33 cellular contexts compared by ENCODE assay signal in the genomic region with DNA sequence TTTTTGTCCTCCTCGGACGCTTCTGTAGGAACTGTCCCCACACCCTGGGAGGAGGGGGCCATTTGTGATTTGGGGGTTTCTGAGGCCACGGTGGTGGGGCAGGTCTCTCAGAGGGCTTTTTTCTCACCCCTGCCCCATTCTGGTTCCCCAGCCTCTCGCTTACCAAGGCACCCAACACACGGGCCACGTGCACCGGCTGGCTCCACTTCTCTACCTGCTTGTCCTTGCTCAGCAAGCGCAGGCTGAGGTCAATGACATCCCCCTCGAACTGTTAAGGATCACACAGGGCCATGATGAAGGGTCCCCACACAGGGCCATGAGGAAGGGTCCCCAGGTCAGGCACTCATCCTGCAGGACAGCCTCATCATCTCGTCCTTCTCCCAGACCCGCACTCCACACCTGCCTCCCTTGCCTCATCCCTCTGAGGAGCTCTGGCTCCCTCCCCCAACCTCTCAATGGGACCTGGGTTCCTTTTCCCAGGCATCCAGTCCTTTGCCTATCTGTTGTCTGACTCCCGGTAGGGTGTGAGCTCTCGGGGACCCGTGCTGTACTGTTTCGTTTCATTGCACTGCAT. TPM values are rescaled to one million over a fixed set of nuclear protein-coding genes. Genes with fewer than 3 reads are reported as not detected.
"Had no signal": no experiment of that assay in that cellular context is flagged by ENCODE, and none has a peak within 500 bp of the region (broad histone marks: within the 10 kb centered on the region; RNA-seq: fewer than 3 reads in every experiment).

No MANE protein-coding gene starts in this region.

- H3K36me3 ChIP-seq: ascending aorta, breast epithelium, cardiac muscle cell, colonic mucosa, gastrocnemius medialis, heart left ventricle had no signal

- H3K9me3 ChIP-seq: ascending aorta, breast epithelium, colonic mucosa, gastrocnemius medialis, heart left ventricle had no signal

- ATAC-seq: activated CD4-positive, alpha-beta T cell treated with anti-CD3 and anti-CD28 coated beads for 36 hours; activated CD8-positive, alpha-beta memory T cell treated with anti-CD3 and anti-CD28 coated beads, Interleukin-2, amount 10 ng/mL, durations not matched to agents 7 days and 5 days; activated CD8-positive, alpha-beta T cell treated with anti-CD3 and anti-CD28 coated beads, Interleukin-2, amount 10 ng/mL, durations not matched to agents 7 days and 5 days; activated naive CD4-positive, alpha-beta T cell treated with anti-CD3 and anti-CD28 coated beads, Interleukin-2, amount 50 U/mL, for 72 hours; activated T-cell treated with anti-CD3 and anti-CD28 coated beads, Interleukin-2, amount 50 U/mL, for 72 hours; esophagus mucosa; foreskin keratinocyte; gastrocnemius medialis; heart left ventricle had no signal

- H3K4me3 ChIP-seq: ascending aorta, breast epithelium, cardiac muscle cell, colonic mucosa, dorsolateral prefrontal cortex, gastrocnemius medialis, heart left ventricle had no signal

- H3K27me3 ChIP-seq: ascending aorta, breast epithelium, cardiac muscle cell, colonic mucosa, gastrocnemius medialis had no signal

- H3K4me1 ChIP-seq: ascending aorta, breast epithelium, colonic mucosa, foreskin keratinocyte, gastrocnemius medialis had no signal

- DNase-seq: activated CD4-positive, alpha-beta memory T cell treated with anti-CD3 and anti-CD28 coated beads for 36 hours; activated CD4-positive, alpha-beta T cell treated with anti-CD3 and anti-CD28 coated beads for 36 hours; activated CD4-positive, alpha-beta T cell treated with anti-CD3 and anti-CD28 coated beads, Interleukin-2, amount 10 ng/mL, durations not matched to agents 24 days and 14 days; activated CD4-positive, CD25-positive, alpha-beta regulatory T cell; activated CD4-positive, CD25-positive, alpha-beta regulatory T cell treated with anti-CD3 and anti-CD28 coated beads, Interleukin-2, amount 50 U/mL, for 72 hours; activated CD8-positive, alpha-beta memory T cell treated with anti-CD3 and anti-CD28 coated beads, Interleukin-2, amount 10 ng/mL, durations not matched to agents 7 days and 5 days; activated CD8-positive, alpha-beta memory T cell treated with anti-CD3 and anti-CD28 coated beads, Interleukin-2, amount 50 U/mL, for 4 hours; activated CD8-positive, alpha-beta T cell treated with anti-CD3 and anti-CD28 coated beads, Interleukin-2, amount 10 ng/mL, durations not matched to agents 7 days and 5 days; activated gamma-delta T cell; activated naive CD4-positive, alpha-beta T cell; activated naive CD4-positive, alpha-beta T cell treated with anti-CD3 and anti-CD28 coated beads, Interleukin-2, amount 10 ng/mL, durations not matched to agents 7 days and 5 days; activated naive CD8-positive, alpha-beta T cell treated with anti-CD3 and anti-CD28 coated beads, Interleukin-2, amount 10 ng/mL, durations not matched to agents 7 days and 5 days; activated T-cell treated with anti-CD3 and anti-CD28 coated beads, Interleukin-2, amount 50 U/mL, for 1 hour; activated T-cell treated with anti-CD3 and anti-CD28 coated beads, Interleukin-2, amount 50 U/mL, for 72 hours; central memory CD4-positive, alpha-beta T cell; cerebellar nuclear complex; colonic mucosa; dorsolateral prefrontal cortex; effector memory CD4-positive, alpha-beta T cell; foreskin keratinocyte; gastrocnemius medialis; glutamatergic neuron; heart left ventricle; T-helper 2 cell had no signal

- H3K27ac ChIP-seq: ascending aorta, breast epithelium, cardiac muscle cell, colonic mucosa, dorsolateral prefrontal cortex, foreskin keratinocyte, gastrocnemius medialis, heart left ventricle had no signal

RNA-seq across cellular contexts. Expression of a gene that starts 10.6 kb away (rescaled TPM):
- total RNA-seq: activated CD4-positive, alpha-beta memory T cell treated with anti-CD3 and anti-CD28 coated beads for 36 hours; activated CD4-positive, alpha-beta T cell treated with anti-CD3 and anti-CD28 coated beads for 36 hours; activated CD4-positive, alpha-beta T cell treated with anti-CD3 and anti-CD28 coated beads, Interleukin-2, amount 10 ng/mL, durations not matched to agents 24 days and 14 days; activated CD8-positive, alpha-beta memory T cell treated with anti-CD3 and anti-CD28 coated beads for 36 hours; activated CD8-positive, alpha-beta memory T cell treated with anti-CD3 and anti-CD28 coated beads, Interleukin-2, amount 10 ng/mL, durations not matched to agents 7 days and 5 days; activated CD8-positive, alpha-beta T cell treated with anti-CD3 and anti-CD28 coated beads, Interleukin-2, amount 10 ng/mL, durations not matched to agents 7 days and 5 days; activated naive CD4-positive, alpha-beta T cell treated with anti-CD3 and anti-CD28 coated beads, Interleukin-2, amount 50 U/mL, for 72 hours; activated naive CD8-positive, alpha-beta T cell treated with anti-CD3 and anti-CD28 coated beads, Interleukin-2, amount 10 ng/mL, durations not matched to agents 7 days and 5 days; activated T-cell treated with anti-CD3 and anti-CD28 coated beads, Interleukin-2, amount 50 U/mL, for 72 hours; ascending aorta; colonic mucosa; endodermal cell; epithelial cell of proximal tubule; esophagus mucosa; foreskin keratinocyte; gastrocnemius medialis; T-helper 1 cell treated with Interleukin-12 subunit alpha and Interleukin-12 subunit beta and Interleukin-4 antibody, amounts not matched to agents 30 ng/mL and 1 ng/mL, for 36 hours had no signal
- polyA plus RNA-seq: foreskin keratinocyte had no signal

RNA-seq across cellular contexts. Expression of a gene that starts 56.5 kb away (rescaled TPM):
- total RNA-seq: activated CD4-positive, alpha-beta memory T cell treated with anti-CD3 and anti-CD28 coated beads for 36 hours; activated CD4-positive, alpha-beta T cell treated with anti-CD3 and anti-CD28 coated beads for 36 hours; activated CD4-positive, alpha-beta T cell treated with anti-CD3 and anti-CD28 coated beads, Interleukin-2, amount 10 ng/mL, durations not matched to agents 24 days and 14 days; activated CD8-positive, alpha-beta memory T cell treated with anti-CD3 and anti-CD28 coated beads for 36 hours; activated T-cell treated with anti-CD3 and anti-CD28 coated beads, Interleukin-2, amount 50 U/mL, for 72 hours; ascending aorta; cardiac muscle cell; colonic mucosa; endodermal cell; foreskin keratinocyte had no signal
- polyA plus RNA-seq: cardiac muscle cell, foreskin keratinocyte, heart left ventricle had no signal
